Comparison of ENCODE assay signal across 8 cellular contexts in genomic region chr2:136424112-136424511, GRCh38.
A peak's percentile ranks its signal among the peaks of the same experiment; 100 is the strongest.
DNase-seq lines count a peak whose midpoint lies in the region; ATAC-seq and TF ChIP-seq lines count a peak whose summit lies in the region.

No MANE protein-coding gene starts in this region.

- H3K4me3 Mint-ChIP-seq in activated CD4-positive, alpha-beta memory T cell treated with anti-CD3 and anti-CD28 coated beads for 36 hours = peak overlapping the region; percentile 73
- peak overlapping the region; percentile 83 for H3K4me3 Mint-ChIP-seq in glutamatergic neuron (ENCODE audit: unreplicated experiment)

- H3K9me3 Mint-ChIP-seq in activated CD4-positive, alpha-beta memory T cell treated with anti-CD3 and anti-CD28 coated beads for 36 hours = no peaks in the 10 kb centered on the region
- H3K9me3 Mint-ChIP-seq in glutamatergic neuron (ENCODE audit: unreplicated experiment) = no peaks in the 10 kb centered on the region

- H3K4me1 Mint-ChIP-seq in activated CD4-positive, alpha-beta memory T cell treated with anti-CD3 and anti-CD28 coated beads for 36 hours (ENCODE audit: low read depth) = peaks cover 18% of the 10 kb centered on the region
- peaks cover 6% of the 10 kb centered on the region for H3K4me1 Mint-ChIP-seq in glutamatergic neuron (ENCODE audit: low read depth, unreplicated experiment)

- intact Hi-C loops in activated CD4-positive, alpha-beta memory T cell treated with anti-CD3 and anti-CD28 coated beads for 36 hours (cut with micrococcal nuclease) = loop anchor here (5.0 to 10.0 kb wide), 2 partner anchors 241 to 313 kb away; no protein-coding TSS in a partner anchor

- POLR2A ChIA-PET in activated CD4-positive, alpha-beta memory T cell treated with anti-CD3 and anti-CD28 coated beads for 36 hours (lab: Charles Lee) = no interaction called here

- peaks cover 26% of the 10 kb centered on the region for H3K27me3 Mint-ChIP-seq in activated CD4-positive, alpha-beta memory T cell treated with anti-CD3 and anti-CD28 coated beads for 36 hours
- H3K27me3 Mint-ChIP-seq in glutamatergic neuron (ENCODE audit: unreplicated experiment) = peaks cover 4% of the 10 kb centered on the region

- TF ChIP-seq CTCF in glutamatergic neuron (IDR thresholded peaks at IDR 0.05; ENCODE audit: partially characterized antibody, unreplicated experiment) = no peak

- CTCF ChIA-PET in activated CD4-positive, alpha-beta memory T cell treated with anti-CD3 and anti-CD28 coated beads for 36 hours (lab: Charles Lee) = interaction anchor here (0.6 to 2.4 kb wide), 17 partner anchors 9 to 1414 kb away, joined by 3 to 12 read pairs (median 3); no protein-coding TSS in a partner anchor

- ATAC-seq in stimulated activated naive CD8-positive, alpha-beta T cell treated with anti-CD3 and anti-CD28 coated beads, Interleukin-15, Interleukin-2, amounts not matched to agents 100 U/mL and 50 U/mL, for 24 hours = peak; percentile 31

- no peaks in the 10 kb centered on the region for H3K36me3 Mint-ChIP-seq in activated CD4-positive, alpha-beta memory T cell treated with anti-CD3 and anti-CD28 coated beads for 36 hours
- H3K36me3 Mint-ChIP-seq in glutamatergic neuron (ENCODE audit: unreplicated experiment) = no peaks in the 10 kb centered on the region

- DNase-seq in activated CD8-positive, alpha-beta memory T cell treated with anti-CD3 and anti-CD28 coated beads for 24 hours = peak; percentile 60
- no peak for DNase-seq in activated CD8-positive, alpha-beta memory T cell treated with anti-CD3 and anti-CD28 coated beads, Interleukin-2, amount 50 U/mL, for 48 hours
- peak; percentile 16 for DNase-seq in activated CD4-positive, alpha-beta memory T cell treated with anti-CD3 and anti-CD28 coated beads for 36 hours
- no peak for DNase-seq in glutamatergic neuron
- DNase-seq in stimulated activated naive CD8-positive, alpha-beta T cell treated with anti-CD3 and anti-CD28 coated beads, Interleukin-15, Interleukin-2, amounts not matched to agents 100 U/mL and 50 U/mL, for 24 hours = peak; percentile 15
- DNase-seq in NCI-H2029 treated with DMSO at 0.1 percent for 48 hours (lab: John Stamatoyannopoulos, UW) = no peak
- no peak for DNase-seq in NOMO-1 treated with dmso at 0.1 percent for 144 hours (lab: John Stamatoyannopoulos, UW; ENCODE audit: unreplicated experiment)
- no peak for DNase-seq in stimulated activated CD4-positive, alpha-beta T cell treated with anti-CD3 and anti-CD28 coated beads, Interleukin-1b, Interleukin-23, amount 100 ng/mL, for 48 hours

- no peak overlapping the region for H3K27ac Mint-ChIP-seq in activated CD4-positive, alpha-beta memory T cell treated with anti-CD3 and anti-CD28 coated beads for 36 hours
- no peak overlapping the region for H3K27ac Mint-ChIP-seq in glutamatergic neuron (ENCODE audit: unreplicated experiment)

Comparison
In these comparisons a context has a peak if more than half of its experiments do, and no peak if none do; other contexts are left out.
1. DNase-seq: peak in activated CD8-positive, alpha-beta memory T cell treated with anti-CD3 and anti-CD28 coated beads for 24 hours (single experiment), activated CD4-positive, alpha-beta memory T cell treated with anti-CD3 and anti-CD28 coated beads for 36 hours (single experiment) and stimulated activated naive CD8-positive, alpha-beta T cell treated with anti-CD3 and anti-CD28 coated beads, Interleukin-15, Interleukin-2, amounts not matched to agents 100 U/mL and 50 U/mL, for 24 hours (single experiment); none in activated CD8-positive, alpha-beta memory T cell treated with anti-CD3 and anti-CD28 coated beads, Interleukin-2, amount 50 U/mL, for 48 hours (single experiment), glutamatergic neuron (single experiment), NCI-H2029 treated with DMSO at 0.1 percent for 48 hours (single experiment), NOMO-1 treated with dmso at 0.1 percent for 144 hours (single experiment) and stimulated activated CD4-positive, alpha-beta T cell treated with anti-CD3 and anti-CD28 coated beads, Interleukin-1b, Interleukin-23, amount 100 ng/mL, for 48 hours (single experiment).